Comparison of ENCODE assay signal across 1 cellular context in the genomic region with DNA sequence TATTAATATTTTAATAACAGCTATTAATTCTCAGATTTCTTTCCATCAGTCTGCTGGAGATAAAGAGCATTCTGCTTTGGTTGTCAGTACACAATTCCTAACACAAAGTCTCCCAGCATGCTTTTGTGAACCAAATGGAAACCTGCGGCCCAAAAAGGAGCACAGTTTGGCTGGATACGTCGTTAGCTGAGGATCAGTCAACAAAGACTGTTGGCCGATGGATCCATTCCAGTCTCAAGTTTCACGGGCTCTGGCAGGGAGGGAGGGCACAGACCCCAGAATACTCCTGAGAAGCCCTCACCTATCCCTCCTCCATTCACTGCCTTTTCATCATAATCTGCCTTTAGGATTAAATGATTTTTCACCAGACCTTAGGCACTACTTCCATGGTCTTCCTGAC.
TF ChIP-seq lines count a peak whose summit lies in the region.

No MANE protein-coding gene starts in this region.

TF ChIP-seq in GM23338, 12 proteins besides CTCF, POLR2A, EP300 and RAD21 (continued from another document):
- TF ChIP-seq CREB1 (CRISPR knock-in tag; IDR thresholded peaks at IDR 0.05; ENCODE audit: low read depth) (no peak), ZNF331 (CRISPR knock-in tag; IDR thresholded peaks at IDR 0.05; ENCODE audit: low read depth) (no peak)
